In genomic region chr9:72487665-72488064, GRCh38 we compare ENCODE assay signal across 4 cellular contexts. TPM values are rescaled to one million over a fixed set of nuclear protein-coding genes. Genes with fewer than 3 reads are reported as not detected.
"Had no signal": no experiment of that assay in that cellular context is flagged by ENCODE, and none has a peak within 500 bp of the region (broad histone marks: within the 10 kb centered on the region; RNA-seq: fewer than 3 reads in every experiment).

No MANE protein-coding gene starts in this region.

RNA-seq across cellular contexts. Expression of gene TMC1, which starts 33.7 kb away (rescaled TPM):
- total RNA-seq: Right ventricle myocardium inferior, RPMI7951, SJCRH30, T-cell had no signal
